8 cellular contexts compared by ENCODE assay signal in the genomic region with DNA sequence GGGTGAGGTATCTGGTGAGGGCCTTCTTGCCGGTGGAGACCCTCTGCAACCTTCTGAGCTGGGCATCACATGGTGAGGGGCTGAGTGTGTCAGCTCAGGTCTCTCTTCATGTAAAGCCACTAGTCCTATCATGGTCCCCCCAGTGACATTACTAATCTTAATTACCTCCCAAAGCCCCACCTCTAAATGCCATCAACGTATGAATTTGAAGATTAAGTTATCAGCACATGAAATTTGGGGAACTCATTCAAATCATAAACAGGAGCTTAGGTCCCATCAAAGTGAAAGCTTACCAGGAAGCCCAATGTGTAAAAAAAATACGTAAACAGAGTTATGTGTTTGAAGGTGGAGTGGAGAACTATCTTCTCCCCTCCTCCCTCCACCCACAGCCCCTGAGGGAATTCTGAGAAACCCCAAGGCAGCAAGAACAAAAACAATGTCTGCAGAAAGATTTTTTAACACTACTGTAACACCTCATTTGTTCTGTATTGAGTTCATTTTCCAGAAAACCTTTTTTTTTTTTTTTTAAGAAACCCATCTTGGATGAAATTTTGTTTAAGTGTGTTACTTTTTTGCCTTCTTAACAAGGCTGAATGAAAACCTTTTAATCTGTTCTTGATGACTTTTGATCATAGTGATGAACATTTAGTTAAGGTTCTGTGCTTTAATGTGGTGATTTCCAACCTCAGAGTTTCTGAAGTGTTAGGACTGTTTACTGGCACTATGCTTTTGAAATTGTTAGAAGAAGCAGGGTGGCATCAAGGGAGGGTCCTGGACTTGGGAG. TPM values are rescaled to one million over a fixed set of nuclear protein-coding genes. Genes with fewer than 3 reads are reported as not detected.
DNase-seq lines count a peak whose midpoint lies in the region; ATAC-seq and TF ChIP-seq lines count a peak whose summit lies in the region.

No MANE protein-coding gene starts in this region.

- in situ Hi-C loops in GM13977 (cut with MboI; ENCODE audit: low pct_unique_long_range_greater_than_20kb, low sequenced_read_pairs, unreplicated experiment) = no loop called here

- H3K4me1 Mint-ChIP-seq in activated CD4-positive, alpha-beta T cell treated with anti-CD3 and anti-CD28 coated beads for 36 hours = peaks cover 88% of the 10 kb centered on the region
- peaks cover 13% of the 10 kb centered on the region for H3K4me1 Mint-ChIP-seq in endothelial cell (ENCODE audit: unreplicated experiment)

- CTCF ChIA-PET in activated CD4-positive, alpha-beta T cell treated with anti-CD3 and anti-CD28 coated beads for 36 hours (lab: Charles Lee) = interaction anchor here (0.9 to 1.9 kb wide), 7 partner anchors 10 to 332 kb away, joined by 3 to 6 read pairs (median 4); no protein-coding TSS in a partner anchor

- H3K4me3 Mint-ChIP-seq in activated CD4-positive, alpha-beta T cell treated with anti-CD3 and anti-CD28 coated beads for 36 hours = peak overlapping the region; percentile 45
- H3K4me3 Mint-ChIP-seq in endothelial cell (ENCODE audit: unreplicated experiment) = no peak overlapping the region

- peak overlapping the region; percentile 89 for H3K27ac Mint-ChIP-seq in activated CD4-positive, alpha-beta T cell treated with anti-CD3 and anti-CD28 coated beads for 36 hours
- no peak overlapping the region for H3K27ac Mint-ChIP-seq in endothelial cell (ENCODE audit: unreplicated experiment)

- peaks cover 10% of the 10 kb centered on the region for H3K36me3 Mint-ChIP-seq in activated CD4-positive, alpha-beta T cell treated with anti-CD3 and anti-CD28 coated beads for 36 hours (ENCODE audit: low read depth)
- H3K36me3 Mint-ChIP-seq in endothelial cell (ENCODE audit: low read depth, unreplicated experiment) = peaks cover 3% of the 10 kb centered on the region

- peak; percentile 73 for DNase-seq in activated CD4-positive, alpha-beta T cell treated with anti-CD3 and anti-CD28 coated beads for 36 hours
- DNase-seq in activated CD4-positive, alpha-beta T cell treated with anti-CD3 and anti-CD28 coated beads for 1 hour = no peak
- DNase-seq in activated T-cell treated with anti-CD3 and anti-CD28 coated beads, Interleukin-2, amount 50 U/mL, for 48 hours = peak; percentile 46 to 53
- peak; percentile 50 for DNase-seq in stimulated activated CD4-positive, alpha-beta T cell treated with anti-CD3 and anti-CD28 coated beads, Interleukin-4, amount 100 ng/mL, for 24 hours
- no peak for DNase-seq in GM13977 (ENCODE audit: low spot score)
- DNase-seq in A172 (ENCODE audit: low spot score) = no peak
- DNase-seq in endothelial cell (ENCODE audit: low spot score) = no peak

- intact Hi-C loops in activated CD4-positive, alpha-beta T cell treated with anti-CD3 and anti-CD28 coated beads for 36 hours (cut with DNase I, micrococcal nuclease) = loop anchor here (1.0 to 5.0 kb wide), 6 partner anchors 19 to 211 kb away; a partner anchor contains a TSS

- H3K27me3 Mint-ChIP-seq in activated CD4-positive, alpha-beta T cell treated with anti-CD3 and anti-CD28 coated beads for 36 hours = no peaks in the 10 kb centered on the region
- no peaks in the 10 kb centered on the region for H3K27me3 Mint-ChIP-seq in endothelial cell (ENCODE audit: unreplicated experiment)

- POLR2A ChIA-PET in activated CD4-positive, alpha-beta T cell treated with anti-CD3 and anti-CD28 coated beads for 36 hours (lab: Charles Lee) = interaction anchor here (1.3 kb wide), 1 partner anchor 38 kb away, joined by 6 read pairs; no protein-coding TSS in a partner anchor

- TF ChIP-seq CTCF in GM13977 (IDR thresholded peaks at IDR 0.05; ENCODE audit: extremely low read depth, insufficient read depth, missing control alignments) = no peak
- TF ChIP-seq CTCF in endothelial cell (IDR thresholded peaks at IDR 0.05; ENCODE audit: unreplicated experiment) = no peak

- no peaks in the 10 kb centered on the region for H3K9me3 Mint-ChIP-seq in activated CD4-positive, alpha-beta T cell treated with anti-CD3 and anti-CD28 coated beads for 36 hours (ENCODE audit: low read depth)
- H3K9me3 Mint-ChIP-seq in endothelial cell (ENCODE audit: unreplicated experiment) = no peaks in the 10 kb centered on the region

- peak; percentile 63 for ATAC-seq in activated CD4-positive, alpha-beta T cell treated with anti-CD3 and anti-CD28 coated beads for 36 hours
- ATAC-seq in HG02970 (IDR thresholded peaks at IDR 0.05; ENCODE audit: low FRiP score, unreplicated experiment) = peak; percentile 38

RNA-seq across cellular contexts. Expression of a gene that starts 19.1 kb away (rescaled TPM):
- 10 to 100 TPM; 36.5 to 44.3 TPM for total RNA-seq in activated CD4-positive, alpha-beta T cell treated with anti-CD3 and anti-CD28 coated beads for 36 hours
- 33.6 and 46.7 TPM in 2 replicates for total RNA-seq in A172 (2014; rRNA removed; shearing (Covaris generic))
- 21.5 TPM for total RNA-seq in endothelial cell (ENCODE audit: unreplicated experiment)

Comparison
In these comparisons a context has a peak if more than half of its experiments do, and no peak if none do; other contexts are left out.
1. DNase-seq: peak in activated CD4-positive, alpha-beta T cell treated with anti-CD3 and anti-CD28 coated beads for 36 hours (single experiment), activated T-cell treated with anti-CD3 and anti-CD28 coated beads, Interleukin-2, amount 50 U/mL, for 48 hours (2 of 2) and stimulated activated CD4-positive, alpha-beta T cell treated with anti-CD3 and anti-CD28 coated beads, Interleukin-4, amount 100 ng/mL, for 24 hours (single experiment); none in activated CD4-positive, alpha-beta T cell treated with anti-CD3 and anti-CD28 coated beads for 1 hour (single experiment), GM13977 (single experiment), A172 (single experiment) and endothelial cell (single experiment).